Comparison of ENCODE assay signal across 36 cellular contexts in the genomic region with DNA sequence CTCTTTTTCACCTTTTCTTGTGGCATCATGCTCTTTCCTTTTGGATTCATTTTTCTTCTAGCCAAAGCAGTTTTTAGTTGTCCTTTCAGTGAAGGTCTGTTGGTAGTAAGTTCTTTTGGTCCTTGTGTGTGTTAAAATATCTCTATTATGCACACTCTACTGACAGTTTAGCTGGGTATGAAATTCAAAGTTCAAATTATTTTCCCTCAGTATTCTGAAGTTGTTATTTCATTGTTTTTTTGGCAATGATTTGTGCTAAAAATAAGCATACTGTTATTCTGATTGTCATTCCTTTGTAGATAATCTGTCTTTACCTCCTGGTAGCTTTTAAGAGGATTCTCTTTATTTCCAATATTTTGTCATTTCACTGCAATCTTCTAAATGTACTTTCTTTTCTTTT.
"Had no signal": no experiment of that assay in that cellular context is flagged by ENCODE, and none has a peak within 500 bp of the region (broad histone marks: within the 10 kb centered on the region; RNA-seq: fewer than 3 reads in every experiment).

No MANE protein-coding gene starts in this region.

- DNase-seq: Karpas-422, Kasumi-1, MG63, MM.1S, MV-4-11, NCI-H1048, NCI-H1092, NCI-H1092 treated with DMSO at 0.1 percent for 48 hours, NCI-H1105, NCI-H1105 treated with DMSO at 0.1 percent for 48 hours, NCI-H1417, NCI-H1417 treated with DMSO at 0.1 percent for 48 hours, NCI-H1436, NCI-H1436 treated with DMSO at 0.1 percent for 48 hours, NCI-H146, NCI-H1694, NCI-H1694 treated with DMSO at 0.1 percent for 48 hours, NCI-H187, NCI-H187 treated with DMSO at 0.1 percent for 48 hours, NCI-H1930, NCI-H2029, NCI-H2029 treated with DMSO at 0.1 percent for 48 hours, NCI-H2081, NCI-H2081 treated with DMSO at 0.1 percent for 48 hours, NCI-H2107, NCI-H2171, NCI-H2171 treated with DMSO at 0.1 percent for 48 hours, NCI-H2227 treated with DMSO at 0.1 percent for 48 hours, NCI-H226, NCI-H345, NCI-H446, NCI-H446 treated with DMSO at 0.1 percent for 48 hours, NCI-H510A, NCI-H510A treated with DMSO at 0.1 percent for 48 hours, NCI-H524, NCI-H524 treated with DMSO at 0.1 percent for 48 hours had no signal

- H3K27me3 ChIP-seq: MG63 had no signal

- H3K36me3 ChIP-seq: MG63 had no signal

- H3K4me3 ChIP-seq: MG63 had no signal
